33 cellular contexts compared by ENCODE assay signal in the genomic region with DNA sequence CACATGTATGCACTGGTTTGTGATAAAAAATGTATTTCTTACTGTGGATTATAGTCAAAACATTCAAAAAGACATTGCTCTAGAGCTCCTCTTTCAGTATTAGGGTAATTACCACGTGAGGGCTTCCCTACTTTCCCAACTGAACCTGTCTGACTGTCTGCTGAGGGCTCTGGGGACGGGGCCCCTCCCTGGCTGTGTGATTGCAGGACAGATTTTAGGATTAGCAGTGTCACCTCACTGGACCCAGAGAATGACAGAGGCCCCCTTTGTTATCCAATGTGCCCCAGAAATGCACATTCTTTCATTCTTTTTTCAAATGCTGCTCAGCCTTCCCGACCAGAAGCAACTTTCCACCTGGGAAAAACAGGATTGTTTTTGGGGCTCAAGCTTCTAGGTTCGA.
"Had no signal": no experiment of that assay in that cellular context is flagged by ENCODE, and none has a peak within 500 bp of the region (broad histone marks: within the 10 kb centered on the region; RNA-seq: fewer than 3 reads in every experiment).

No MANE protein-coding gene starts in this region.

- H3K4me3 Mint-ChIP-seq: activated CD4-positive, alpha-beta T cell treated with anti-CD3 and anti-CD28 coated beads for 36 hours; activated CD8-positive, alpha-beta T cell treated with anti-CD3 and anti-CD28 coated beads, Interleukin-2, amount 10 ng/mL, durations not matched to agents 7 days and 5 days; activated naive CD4-positive, alpha-beta T cell treated with anti-CD3 and anti-CD28 coated beads for 36 hours; activated naive CD8-positive, alpha-beta T cell treated with anti-CD3 and anti-CD28 coated beads for 36 hours; activated T-helper 1 cell treated with anti-CD3 and anti-CD28 coated beads, Interleukin-12 subunit alpha, Interleukin-12 subunit beta, Interleukin-2, Interleukin-4 antibody, amounts not matched to agents 30 ng/mL and 10 ng/mL and 1 ng/mL, durations not matched to agents 14 hours and 24 hours and 36 hours; effector memory CD8-positive, alpha-beta T cell; natural killer cell treated with Interleukin-12 subunit alpha and Interleukin-12 subunit beta and Interleukin-15 and Interleukin-18, amount 100 ng/mL, for 72 hours; stimulated activated naive B cell treated with anti-CD40 and anti-IgM and Interleukin-4, amounts not matched to agents 10 μg/mL and 1 μg/mL and 100 μg/mL, for 72 hours had no signal

- DNase-seq: activated CD4-positive, alpha-beta T cell treated with anti-CD3 and anti-CD28 coated beads for 36 hours; activated CD4-positive, CD25-positive, alpha-beta regulatory T cell; activated CD8-positive, alpha-beta T cell treated with anti-CD3 and anti-CD28 coated beads, Interleukin-2, amount 10 ng/mL, durations not matched to agents 7 days and 5 days; activated effector memory CD4-positive, alpha-beta T cell treated with anti-CD3 and anti-CD28 coated beads, Interleukin-2, amount 50 U/mL, for 16 hours; activated naive CD4-positive, alpha-beta T cell treated with anti-CD3 and anti-CD28 coated beads for 36 hours; activated naive CD8-positive, alpha-beta T cell treated with anti-CD3 and anti-CD28 coated beads for 36 hours; aorta; body of pancreas; colonic mucosa; effector memory CD8-positive, alpha-beta T cell; foreskin keratinocyte; heart left ventricle; hypothalamus; kidney glomerular epithelial cell; left lung; mucosa of descending colon; ovary; retina; sigmoid colon; small intestine; stimulated activated CD4-positive, alpha-beta T cell treated with anti-CD3 and anti-CD28 coated beads, Interleukin-4, amount 100 ng/mL, for 24 hours; stimulated activated naive B cell treated with anti-CD40 and anti-IgM and Interleukin-4, amounts not matched to agents 10 μg/mL and 1 μg/mL and 100 μg/mL, for 72 hours; stomach; T-helper 2 cell; thyroid gland; upper lobe of right lung had no signal

- H3K4me1 ChIP-seq: adrenal gland, foreskin keratinocyte, prostate gland, upper lobe of right lung had no signal

- ATAC-seq: activated CD4-positive, alpha-beta T cell treated with anti-CD3 and anti-CD28 coated beads for 36 hours; activated CD8-positive, alpha-beta T cell treated with anti-CD3 and anti-CD28 coated beads, Interleukin-2, amount 10 ng/mL, durations not matched to agents 7 days and 5 days; effector memory CD8-positive, alpha-beta T cell; foreskin keratinocyte; heart left ventricle; left lung; natural killer cell treated with Interleukin-12 subunit alpha and Interleukin-12 subunit beta and Interleukin-15 and Interleukin-18, amount 100 ng/mL, for 72 hours; stimulated activated naive B cell treated with anti-CD40 and anti-IgM and Interleukin-4, amounts not matched to agents 10 μg/mL and 1 μg/mL and 100 μg/mL, for 72 hours; upper lobe of right lung had no signal

- H3K9me3 ChIP-seq: adrenal gland, body of pancreas, colonic mucosa, esophagus muscularis mucosa, heart left ventricle, left lung, mucosa of descending colon, neutrophil, ovary, prostate gland, sigmoid colon, stomach, thyroid gland, upper lobe of right lung had no signal

- H3K36me3 Mint-ChIP-seq: activated naive CD8-positive, alpha-beta T cell treated with anti-CD3 and anti-CD28 coated beads for 36 hours; natural killer cell treated with Interleukin-12 subunit alpha and Interleukin-12 subunit beta and Interleukin-15 and Interleukin-18, amount 100 ng/mL, for 72 hours had no signal

- H3K36me3 ChIP-seq: adrenal gland, colonic mucosa, esophagus muscularis mucosa, heart left ventricle, left lung, neutrophil, ovary, prostate gland, sigmoid colon, stomach, thyroid gland, upper lobe of right lung had no signal

- H3K4me3 ChIP-seq: adrenal gland, body of pancreas, colonic mucosa, esophagus muscularis mucosa, heart left ventricle, left lung, lung, mucosa of descending colon, ovary, prostate gland, sigmoid colon, stomach, thyroid gland, upper lobe of right lung had no signal

- H3K27me3 ChIP-seq: body of pancreas, ovary, thyroid gland had no signal

- H3K9me3 Mint-ChIP-seq: activated naive CD4-positive, alpha-beta T cell treated with anti-CD3 and anti-CD28 coated beads for 36 hours; activated naive CD8-positive, alpha-beta T cell treated with anti-CD3 and anti-CD28 coated beads for 36 hours; activated T-helper 1 cell treated with anti-CD3 and anti-CD28 coated beads, Interleukin-12 subunit alpha, Interleukin-12 subunit beta, Interleukin-2, Interleukin-4 antibody, amounts not matched to agents 30 ng/mL and 10 ng/mL and 1 ng/mL, durations not matched to agents 14 hours and 24 hours and 36 hours; effector memory CD8-positive, alpha-beta T cell; natural killer cell treated with Interleukin-12 subunit alpha and Interleukin-12 subunit beta and Interleukin-15 and Interleukin-18, amount 100 ng/mL, for 72 hours; stimulated activated naive B cell treated with anti-CD40 and anti-IgM and Interleukin-4, amounts not matched to agents 10 μg/mL and 1 μg/mL and 100 μg/mL, for 72 hours had no signal

- H3K27ac Mint-ChIP-seq: activated CD4-positive, alpha-beta T cell treated with anti-CD3 and anti-CD28 coated beads for 36 hours; activated CD8-positive, alpha-beta T cell treated with anti-CD3 and anti-CD28 coated beads, Interleukin-2, amount 10 ng/mL, durations not matched to agents 7 days and 5 days; activated naive CD4-positive, alpha-beta T cell treated with anti-CD3 and anti-CD28 coated beads for 36 hours; activated naive CD8-positive, alpha-beta T cell treated with anti-CD3 and anti-CD28 coated beads for 36 hours; activated T-helper 1 cell treated with anti-CD3 and anti-CD28 coated beads, Interleukin-12 subunit alpha, Interleukin-12 subunit beta, Interleukin-2, Interleukin-4 antibody, amounts not matched to agents 30 ng/mL and 10 ng/mL and 1 ng/mL, durations not matched to agents 14 hours and 24 hours and 36 hours; effector memory CD8-positive, alpha-beta T cell; natural killer cell treated with Interleukin-12 subunit alpha and Interleukin-12 subunit beta and Interleukin-15 and Interleukin-18, amount 100 ng/mL, for 72 hours; stimulated activated naive B cell treated with anti-CD40 and anti-IgM and Interleukin-4, amounts not matched to agents 10 μg/mL and 1 μg/mL and 100 μg/mL, for 72 hours had no signal

- H3K27ac ChIP-seq: adrenal gland, colonic mucosa, esophagus muscularis mucosa, foreskin keratinocyte, heart left ventricle, left lung, neutrophil, ovary, prostate gland, sigmoid colon, stomach, thyroid gland, upper lobe of right lung had no signal
